1 cellular context compared by ENCODE assay signal in the genomic region with DNA sequence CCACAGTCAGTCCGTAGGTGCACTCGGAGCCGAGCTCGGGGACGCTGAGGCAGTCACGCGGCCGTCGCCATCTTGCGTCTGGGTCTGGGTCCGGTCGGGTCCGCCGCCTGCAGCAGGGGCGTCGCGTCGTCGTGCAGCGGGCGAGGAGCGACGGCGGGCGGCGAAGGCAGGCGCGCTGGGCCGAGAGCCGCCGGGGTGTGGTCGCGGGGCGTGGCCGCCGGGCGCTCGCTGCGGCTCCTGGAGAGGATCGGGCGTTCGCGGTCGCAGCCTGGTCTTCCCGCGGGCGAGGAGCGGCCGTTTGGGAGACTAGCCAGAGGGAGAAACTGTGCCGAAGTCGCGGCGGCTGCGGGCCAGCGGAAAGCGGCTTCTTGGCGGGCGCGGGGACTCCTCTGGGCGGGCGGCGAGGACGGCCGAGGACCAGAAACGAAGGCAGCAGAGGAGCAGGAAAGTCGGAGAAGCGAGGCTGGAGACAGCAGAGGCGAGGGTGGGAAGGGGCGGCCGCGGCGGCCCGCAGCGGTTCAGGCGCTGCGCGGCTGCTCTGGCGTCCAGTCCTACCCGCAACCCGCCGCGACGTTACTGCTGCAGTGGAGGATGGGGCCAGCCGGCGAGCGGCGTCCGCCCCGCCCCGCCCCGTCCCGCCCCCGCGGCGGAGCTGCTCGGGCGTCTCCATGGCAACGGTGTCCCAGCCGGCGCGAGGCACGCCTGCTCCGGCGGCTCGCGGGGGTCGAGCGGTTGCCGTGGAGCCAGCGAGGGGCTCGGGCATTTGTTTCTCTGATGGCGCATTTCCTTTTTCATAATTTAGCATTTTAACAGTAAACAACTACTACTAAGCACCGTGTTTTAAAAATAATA.
TF ChIP-seq lines count a peak whose summit lies in the region.

A gene with protein sequence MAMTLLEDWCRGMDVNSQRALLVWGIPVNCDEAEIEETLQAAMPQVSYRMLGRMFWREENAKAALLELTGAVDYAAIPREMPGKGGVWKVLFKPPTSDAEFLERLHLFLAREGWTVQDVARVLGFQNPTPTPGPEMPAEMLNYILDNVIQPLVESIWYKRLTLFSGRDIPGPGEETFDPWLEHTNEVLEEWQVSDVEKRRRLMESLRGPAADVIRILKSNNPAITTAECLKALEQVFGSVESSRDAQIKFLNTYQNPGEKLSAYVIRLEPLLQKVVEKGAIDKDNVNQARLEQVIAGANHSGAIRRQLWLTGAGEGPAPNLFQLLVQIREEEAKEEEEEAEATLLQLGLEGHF (minus strand): TSS at position 581 of the 852 bp plus-strand sequence. CDS start 745 bp downstream, outside the sequence.

TF ChIP-seq in HEK293, 187 proteins besides CTCF, POLR2A, EP300 and RAD21 (continued from another document):
- TF ChIP-seq, protein P1, sequence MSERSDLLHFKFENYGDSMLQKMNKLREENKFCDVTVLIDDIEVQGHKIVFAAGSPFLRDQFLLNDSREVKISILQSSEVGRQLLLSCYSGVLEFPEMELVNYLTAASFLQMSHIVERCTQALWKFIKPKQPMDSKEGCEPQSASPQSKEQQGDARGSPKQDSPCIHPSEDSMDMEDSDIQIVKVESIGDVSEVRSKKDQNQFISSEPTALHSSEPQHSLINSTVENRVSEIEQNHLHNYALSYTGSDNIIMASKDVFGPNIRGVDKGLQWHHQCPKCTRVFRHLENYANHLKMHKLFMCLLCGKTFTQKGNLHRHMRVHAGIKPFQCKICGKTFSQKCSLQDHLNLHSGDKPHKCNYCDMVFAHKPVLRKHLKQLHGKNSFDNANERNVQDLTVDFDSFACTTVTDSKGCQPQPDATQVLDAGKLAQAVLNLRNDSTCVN (tag by site-specific recombination; optimal IDR thresholded peaks at IDR 0.05), result peak; percentile 80
- TF ChIP-seq ZNF701 (tag by site-specific recombination; IDR thresholded peaks at IDR 0.05) (no peak), ZNF324 (tag by site-specific recombination; IDR thresholded peaks at IDR 0.05) (no peak), SP3 (tag by site-specific recombination; IDR thresholded peaks at IDR 0.05) (peak; percentile 47), ZNF266 (tag by site-specific recombination; IDR thresholded peaks at IDR 0.05; ENCODE audit: low read depth) (no peak), GLI2 (tag by site-specific recombination; IDR thresholded peaks at IDR 0.05; ENCODE audit: borderline replicate concordance, low read depth) (no peak), KLF8 (tag by site-specific recombination; IDR thresholded peaks at IDR 0.05) (peak; percentile 70), ZNF610 (tag by site-specific recombination; IDR thresholded peaks at IDR 0.05; ENCODE audit: borderline replicate concordance) (no peak), ZNF214 (tag by site-specific recombination; IDR thresholded peaks at IDR 0.05; ENCODE audit: borderline replicate concordance) (no peak), SP7 (tag by site-specific recombination; IDR thresholded peaks at IDR 0.05) (peak; percentile 38; the same call in 1 of the 2 replicates), ZNF416 (tag by site-specific recombination; IDR thresholded peaks at IDR 0.05) (no peak), ZSCAN23 (tag by site-specific recombination; IDR thresholded peaks at IDR 0.05) (peak; percentile 52; the same call in 1 of the 2 replicates), GLI4 (tag by site-specific recombination; IDR thresholded peaks at IDR 0.05) (no peak), ZNF558 (tag by site-specific recombination; IDR thresholded peaks at IDR 0.05) (no peak), KLF9 (tag by site-specific recombination; IDR thresholded peaks at IDR 0.05; ENCODE audit: low read depth) (peak; percentile 87), ZBTB1 (tag by site-specific recombination; IDR thresholded peaks at IDR 0.05) (no peak), ZNF510 (tag by site-specific recombination; IDR thresholded peaks at IDR 0.05; ENCODE audit: insufficient replicate concordance) (no peak), ZNF394 (tag by site-specific recombination; IDR thresholded peaks at IDR 0.05; ENCODE audit: borderline replicate concordance) (peak; percentile 46; the same call in 1 of the 2 replicates)
- TF ChIP-seq, protein P2, sequence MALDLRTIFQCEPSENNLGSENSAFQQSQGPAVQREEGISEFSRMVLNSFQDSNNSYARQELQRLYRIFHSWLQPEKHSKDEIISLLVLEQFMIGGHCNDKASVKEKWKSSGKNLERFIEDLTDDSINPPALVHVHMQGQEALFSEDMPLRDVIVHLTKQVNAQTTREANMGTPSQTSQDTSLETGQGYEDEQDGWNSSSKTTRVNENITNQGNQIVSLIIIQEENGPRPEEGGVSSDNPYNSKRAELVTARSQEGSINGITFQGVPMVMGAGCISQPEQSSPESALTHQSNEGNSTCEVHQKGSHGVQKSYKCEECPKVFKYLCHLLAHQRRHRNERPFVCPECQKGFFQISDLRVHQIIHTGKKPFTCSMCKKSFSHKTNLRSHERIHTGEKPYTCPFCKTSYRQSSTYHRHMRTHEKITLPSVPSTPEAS (tag by site-specific recombination; IDR thresholded peaks at IDR 0.05), result no peak
- TF ChIP-seq, protein P3, sequence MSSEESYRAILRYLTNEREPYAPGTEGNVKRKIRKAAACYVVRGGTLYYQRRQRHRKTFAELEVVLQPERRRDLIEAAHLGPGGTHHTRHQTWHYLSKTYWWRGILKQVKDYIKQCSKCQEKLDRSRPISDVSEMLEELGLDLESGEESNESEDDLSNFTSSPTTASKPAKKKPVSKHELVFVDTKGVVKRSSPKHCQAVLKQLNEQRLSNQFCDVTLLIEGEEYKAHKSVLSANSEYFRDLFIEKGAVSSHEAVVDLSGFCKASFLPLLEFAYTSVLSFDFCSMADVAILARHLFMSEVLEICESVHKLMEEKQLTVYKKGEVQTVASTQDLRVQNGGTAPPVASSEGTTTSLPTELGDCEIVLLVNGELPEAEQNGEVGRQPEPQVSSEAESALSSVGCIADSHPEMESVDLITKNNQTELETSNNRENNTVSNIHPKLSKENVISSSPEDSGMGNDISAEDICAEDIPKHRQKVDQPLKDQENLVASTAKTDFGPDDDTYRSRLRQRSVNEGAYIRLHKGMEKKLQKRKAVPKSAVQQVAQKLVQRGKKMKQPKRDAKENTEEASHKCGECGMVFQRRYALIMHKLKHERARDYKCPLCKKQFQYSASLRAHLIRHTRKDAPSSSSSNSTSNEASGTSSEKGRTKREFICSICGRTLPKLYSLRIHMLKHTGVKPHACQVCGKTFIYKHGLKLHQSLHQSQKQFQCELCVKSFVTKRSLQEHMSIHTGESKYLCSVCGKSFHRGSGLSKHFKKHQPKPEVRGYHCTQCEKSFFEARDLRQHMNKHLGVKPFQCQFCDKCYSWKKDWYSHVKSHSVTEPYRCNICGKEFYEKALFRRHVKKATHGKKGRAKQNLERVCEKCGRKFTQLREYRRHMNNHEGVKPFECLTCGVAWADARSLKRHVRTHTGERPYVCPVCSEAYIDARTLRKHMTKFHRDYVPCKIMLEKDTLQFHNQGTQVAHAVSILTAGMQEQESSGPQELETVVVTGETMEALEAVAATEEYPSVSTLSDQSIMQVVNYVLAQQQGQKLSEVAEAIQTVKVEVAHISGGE (tag by site-specific recombination; conservative IDR thresholded peaks at IDR 0.05; ENCODE audit: low read depth), result no peak; the same call in 1 of the 2 replicates
